ENCODE assay signal across 14 cellular contexts in genomic region chr1:57061369-57061768, GRCh38.
DNase-seq lines count a peak whose midpoint lies in the region; ATAC-seq, FAIRE-seq and TF ChIP-seq lines count a peak whose summit lies in the region.
"Had no signal": no experiment of that assay in that cellular context is flagged by ENCODE, and none has a peak within 500 bp of the region (broad histone marks: within the 10 kb centered on the region; RNA-seq: fewer than 3 reads in every experiment).

No MANE protein-coding gene starts in this region.

- H3K27ac Mint-ChIP-seq in activated naive CD4-positive, alpha-beta T cell treated with anti-CD3 and anti-CD28 coated beads, Interleukin-2, amount 50 U/mL, for 72 hours = no peak overlapping the region
- no peak overlapping the region for H3K27ac Mint-ChIP-seq in progenitor cell of endocrine pancreas
- H3K27ac Mint-ChIP-seq: activated CD4-positive, alpha-beta T cell treated with anti-CD3 and anti-CD28 coated beads for 36 hours; activated naive CD4-positive, alpha-beta T cell treated with anti-CD3 and anti-CD28 coated beads, Interleukin-2, amount 10 ng/mL, durations not matched to agents 7 days and 5 days had no signal

- no peak overlapping the region for H3K4me2 ChIP-seq in K562 (ENCODE audit: insufficient read depth, low read length)

- H3K4me3 ChIP-seq in K562 = no peak overlapping the region
- no peak overlapping the region for H3K4me3 ChIP-seq in right lobe of liver

- TF ChIP-seq POLR2A in K562 (conservative IDR thresholded peaks at IDR 0.05) = no peak
- TF ChIP-seq POLR2A in right lobe of liver (IDR thresholded peaks at IDR 0.05) = no peak

- H3K4me1 Mint-ChIP-seq in progenitor cell of endocrine pancreas (ENCODE audit: low read depth) = peaks cover 17% of the 10 kb centered on the region
- H3K4me1 Mint-ChIP-seq: activated CD4-positive, alpha-beta T cell treated with anti-CD3 and anti-CD28 coated beads for 36 hours; activated naive CD4-positive, alpha-beta T cell treated with anti-CD3 and anti-CD28 coated beads, Interleukin-2, amount 10 ng/mL, durations not matched to agents 7 days and 5 days had no signal

- intact Hi-C loops in K562 (cut with micrococcal nuclease) (no loop called here), right lobe of liver (cut with DNase I) (no loop called here), left colon (cut with DNase I, micrococcal nuclease) (no loop called here)

- peak; percentile 60 for DNase-seq in DMS153 treated with DMSO at 0.1 percent for 48 hours (lab: John Stamatoyannopoulos, UW; ENCODE audit: unreplicated experiment)
- DNase-seq in HuH-7 (ENCODE audit: low spot score) = peak; percentile 39
- peak in 1 of 4 experiments; percentile 4 for DNase-seq in K562 (ENCODE audit: extremely low read depth in 1 of 4, low spot score in 3 of 4)
- peak in 2 of 3 donors; percentile 24 to 67 for DNase-seq in right lobe of liver
- no peak for DNase-seq in activated naive CD4-positive, alpha-beta T cell treated with anti-CD3 and anti-CD28 coated beads, Interleukin-2, amount 50 U/mL, for 72 hours (ENCODE audit: low spot score in 2 of 2)
- no peak for DNase-seq in left colon
- DNase-seq in progenitor cell of endocrine pancreas (ENCODE audit: low spot score, unreplicated experiment) = no peak
- DNase-seq: activated CD4-positive, alpha-beta T cell treated with anti-CD3 and anti-CD28 coated beads for 36 hours; activated naive CD4-positive, alpha-beta T cell treated with anti-CD3 and anti-CD28 coated beads, Interleukin-2, amount 10 ng/mL, durations not matched to agents 7 days and 5 days; DND-41; NCI-H1436; SHP77 treated with DMSO at 0.1 percent for 48 hours; trophoblast cell had no signal

- POLR2A ChIA-PET in K562 (lab: Yijun Ruan, JAX) = interaction anchor here (0.5 kb wide), 1 partner anchor 22 kb away, joined by 3 read pairs; no protein-coding TSS in a partner anchor

- H3K79me2 ChIP-seq in K562 (ENCODE audit: control insufficient read depth, insufficient read depth, low read length) = no peaks in the 10 kb centered on the region

- H3K9me3 Mint-ChIP-seq in activated naive CD4-positive, alpha-beta T cell treated with anti-CD3 and anti-CD28 coated beads, Interleukin-2, amount 50 U/mL, for 72 hours = no peaks in the 10 kb centered on the region
- no peaks in the 10 kb centered on the region for H3K9me3 Mint-ChIP-seq in progenitor cell of endocrine pancreas (ENCODE audit: low read depth)
- H3K9me3 Mint-ChIP-seq: activated naive CD4-positive, alpha-beta T cell treated with anti-CD3 and anti-CD28 coated beads, Interleukin-2, amount 10 ng/mL, durations not matched to agents 7 days and 5 days had no signal

- TF ChIP-seq CTCF in K562 (IDR thresholded peaks at IDR 0.05 in 2 of 3, conservative IDR thresholded peaks at IDR 0.05 in 1 of 3; ENCODE audit: insufficient read depth in 2 of 3, low read depth in 1 of 3, low read length in 3 of 3) (0 out of 6 replicates have a peak, but pooled peaks of 1 of the 3 experiments have one; percentile 7), right lobe of liver (IDR thresholded peaks at IDR 0.05) (peak; percentile 27 to 55 (median 42)), progenitor cell of endocrine pancreas (IDR thresholded peaks at IDR 0.05; ENCODE audit: unreplicated experiment) (no peak)

- H2AFZ ChIP-seq in K562 (ENCODE audit: low read depth, low read length) = no peak overlapping the region

- ATAC-seq in K562 = peak; percentile 56; the same call in 2 of the 3 replicates
- ATAC-seq in right lobe of liver = peak; percentile 86 to 94 (median 94)
- no peak for ATAC-seq in activated naive CD4-positive, alpha-beta T cell treated with anti-CD3 and anti-CD28 coated beads, Interleukin-2, amount 50 U/mL, for 72 hours
- ATAC-seq in left colon = no peak
- ATAC-seq: activated CD4-positive, alpha-beta T cell treated with anti-CD3 and anti-CD28 coated beads for 36 hours had no signal

- FAIRE-seq in K562 (lab: Jason Lieb, UNC) = peak; percentile 48
- FAIRE-seq: H1 had no signal

- no peaks in the 10 kb centered on the region for H3K9me1 ChIP-seq in K562 (ENCODE audit: control insufficient read depth, insufficient read depth, low read length)

- H3K27me3 Mint-ChIP-seq in progenitor cell of endocrine pancreas = peaks cover 28% of the 10 kb centered on the region
- H3K27me3 Mint-ChIP-seq: activated CD4-positive, alpha-beta T cell treated with anti-CD3 and anti-CD28 coated beads for 36 hours; activated naive CD4-positive, alpha-beta T cell treated with anti-CD3 and anti-CD28 coated beads, Interleukin-2, amount 10 ng/mL, durations not matched to agents 7 days and 5 days had no signal

- no peak overlapping the region for H3K9ac ChIP-seq in K562 (ENCODE audit: insufficient read depth in 1 of 2, low read depth in 2 of 2, low read length in 2 of 2)

- no peak for TF ChIP-seq EP300 in K562 (IDR thresholded peaks at IDR 0.05; ENCODE audit: low read length)

- H3K27ac ChIP-seq in K562 (ENCODE audit: extremely low read depth, low read depth, low read length) = no peak overlapping the region
- H3K27ac ChIP-seq in right lobe of liver = no peak overlapping the region

- no peak for TF ChIP-seq RAD21 in K562 (CRISPR knock-in tag; conservative IDR thresholded peaks at IDR 0.05 in 1 of 2, IDR thresholded peaks at IDR 0.05 in 1 of 2)

- H3K36me3 ChIP-seq in K562 (ENCODE audit: control insufficient read depth, insufficient read depth, low read length) (no peaks in the 10 kb centered on the region), right lobe of liver (no peaks in the 10 kb centered on the region)

- H3K9me3 ChIP-seq in K562 (replicated peaks; ENCODE audit: control insufficient read depth, insufficient read depth, low read depth, low read length) (no peaks in the 10 kb centered on the region), right lobe of liver (no peaks in the 10 kb centered on the region)

- H3K4me1 ChIP-seq in K562 (replicated peaks in 1 of 2; ENCODE audit: control insufficient read depth in 2 of 2, insufficient read depth in 2 of 2, low read length in 2 of 2) = no peaks in the 10 kb centered on the region
- H3K4me1 ChIP-seq in right lobe of liver = peaks cover 0 to 10% (median 3%) of the 10 kb centered on the region in 4 donors

- no peaks in the 10 kb centered on the region for H4K20me1 ChIP-seq in K562 (replicated peaks; ENCODE audit: control insufficient read depth, insufficient read depth, low read length)

- no peak overlapping the region for H3K4me3 Mint-ChIP-seq in progenitor cell of endocrine pancreas (ENCODE audit: low read depth)
- H3K4me3 Mint-ChIP-seq: activated CD4-positive, alpha-beta T cell treated with anti-CD3 and anti-CD28 coated beads for 36 hours; activated naive CD4-positive, alpha-beta T cell treated with anti-CD3 and anti-CD28 coated beads, Interleukin-2, amount 10 ng/mL, durations not matched to agents 7 days and 5 days had no signal

- 0% methylated on average over 1 of the region's 1 CpG for WGBS in K562 (ENCODE audit: insufficient coverage, low coverage, missing lambda C conversion rate)
- 75% methylated on average over 1 of the region's 1 CpG for WGBS in right lobe of liver (ENCODE audit: insufficient coverage, low coverage, low lambda C conversion rate, missing lambda C conversion rate)

- CTCF ChIA-PET in K562 (lab: Yijun Ruan, JAX; ENCODE audit: low intra/inter-chr PET ratio) = no interaction called here

- in situ Hi-C loops in K562 (cut with MboI) = no loop called here

- H3K27me3 ChIP-seq in K562 (ENCODE audit: control insufficient read depth in 2 of 2, insufficient read depth in 2 of 2, low read length in 2 of 2) = peaks cover 0 to 7% of the 10 kb centered on the region in 2 experiments; a peak in 2 of 5 replicates
- H3K27me3 ChIP-seq in right lobe of liver = no peaks in the 10 kb centered on the region

- H3K36me3 Mint-ChIP-seq in activated naive CD4-positive, alpha-beta T cell treated with anti-CD3 and anti-CD28 coated beads, Interleukin-2, amount 50 U/mL, for 72 hours = no peaks in the 10 kb centered on the region
- H3K36me3 Mint-ChIP-seq in progenitor cell of endocrine pancreas (ENCODE audit: insufficient read depth) = no peaks in the 10 kb centered on the region
- H3K36me3 Mint-ChIP-seq: activated naive CD4-positive, alpha-beta T cell treated with anti-CD3 and anti-CD28 coated beads, Interleukin-2, amount 10 ng/mL, durations not matched to agents 7 days and 5 days had no signal

- no TSS peak for BruUV-seq in K562 (replicated peaks; lab: Mats Ljungman, UMichigan)

TF ChIP-seq in K562, 482 proteins besides CTCF, POLR2A, EP300 and RAD21 (continues in another document):
- TF ChIP-seq CBX8 (IDR thresholded peaks at IDR 0.05; ENCODE audit: borderline replicate concordance, extremely low read depth, low read depth, low read length, poor library complexity, severe bottlenecking) = no peak
- no peak for TF ChIP-seq NR3C1 (CRISPR knock-in tag; IDR thresholded peaks at IDR 0.05)
- no peak for TF ChIP-seq U2AF2 (optimal IDR thresholded peaks at IDR 0.05; ENCODE audit: low read depth, low read length)
- no peak for TF ChIP-seq THRAP3 (IDR thresholded peaks at IDR 0.05; ENCODE audit: borderline replicate concordance)
- no peak for TF ChIP-seq SNIP1 (IDR thresholded peaks at IDR 0.05; ENCODE audit: low read depth)
- no peak for TF ChIP-seq TEAD4 (IDR thresholded peaks at IDR 0.05; ENCODE audit: low read length)
- TF ChIP-seq TEAD4 (CRISPR knock-in tag; IDR thresholded peaks at IDR 0.05; ENCODE audit: borderline replicate concordance) = no peak
- TF ChIP-seq ZBTB12 (CRISPR knock-in tag; IDR thresholded peaks at IDR 0.05) = no peak
- no peak for TF ChIP-seq PCBP1 (IDR thresholded peaks at IDR 0.05; ENCODE audit: low read depth, low read length, poor library complexity, severe bottlenecking)

Comparison
In these comparisons a context has a peak if more than half of its experiments do, and no peak if none do; other contexts are left out.
1. DNase-seq: peak in DMS153 treated with DMSO at 0.1 percent for 48 hours (single experiment), HuH-7 (single experiment) and right lobe of liver (2 of 3); none in activated naive CD4-positive, alpha-beta T cell treated with anti-CD3 and anti-CD28 coated beads, Interleukin-2, amount 50 U/mL, for 72 hours (0 of 2), left colon (0 of 2) and progenitor cell of endocrine pancreas (single experiment).
2. ATAC-seq: peak in K562 (single experiment) and right lobe of liver (4 of 4); none in activated naive CD4-positive, alpha-beta T cell treated with anti-CD3 and anti-CD28 coated beads, Interleukin-2, amount 50 U/mL, for 72 hours (0 of 2) and left colon (single experiment).